23 cellular contexts compared by ENCODE assay signal in the genomic region with DNA sequence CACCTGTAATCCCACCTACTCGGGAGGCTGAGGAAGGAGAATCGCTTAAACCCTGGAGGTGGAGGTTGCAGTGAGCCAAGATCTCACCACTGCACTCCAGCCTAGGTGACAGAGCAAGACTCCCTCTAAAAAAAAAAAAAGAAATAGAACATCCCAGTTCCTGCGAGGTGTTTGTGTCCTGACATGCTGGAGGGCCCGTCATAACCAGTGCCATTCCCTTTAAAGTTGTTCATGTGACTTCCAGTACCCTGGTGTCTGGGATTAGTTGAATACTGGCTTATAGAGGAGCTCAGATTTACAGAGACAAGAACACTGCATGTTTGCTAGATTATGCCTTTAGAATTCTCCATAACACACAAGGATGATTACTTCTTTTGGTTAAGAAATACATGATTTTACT.
"Had no signal": no experiment of that assay in that cellular context is flagged by ENCODE, and none has a peak within 500 bp of the region (broad histone marks: within the 10 kb centered on the region; RNA-seq: fewer than 3 reads in every experiment).

No MANE protein-coding gene starts in this region.

- H3K27me3 ChIP-seq: dorsolateral prefrontal cortex, left lung, right atrium auricular region, sigmoid colon, spleen, tibial nerve, upper lobe of left lung had no signal

- H3K4me3 ChIP-seq: dorsolateral prefrontal cortex, left lung, prostate gland, right atrium auricular region, sigmoid colon, spleen, thoracic aorta, tibial nerve, upper lobe of left lung had no signal

- H3K27ac ChIP-seq: left lung, prostate gland, right atrium auricular region, sigmoid colon, spleen, thoracic aorta, tibial nerve, upper lobe of left lung had no signal

- ATAC-seq: left cardiac atrium; left lung; naive thymus-derived CD8-positive, alpha-beta T cell; stimulated activated naive B cell treated with anti-CD40 and anti-IgM and Interleukin-4, amounts not matched to agents 10 μg/mL and 1 μg/mL and 100 μg/mL, for 72 hours had no signal

- H3K4me1 ChIP-seq: left lung, prostate gland, right atrium auricular region, tibial nerve, upper lobe of left lung had no signal

- DNase-seq: dorsolateral prefrontal cortex; effector CD4-positive, alpha-beta T cell; left cardiac atrium; left lung; mesendoderm; midbrain; naive thymus-derived CD8-positive, alpha-beta T cell; nephron progenitor cell; nucleus accumbens; sigmoid colon; spleen; stimulated activated CD4-positive, alpha-beta T cell treated with anti-CD3 and anti-CD28 coated beads, Interleukin-2, amount 100 ng/mL, for 48 hours; stimulated activated naive B cell treated with anti-CD40 and anti-IgM and Interleukin-4, amounts not matched to agents 10 μg/mL and 1 μg/mL and 100 μg/mL, for 72 hours; upper lobe of left lung had no signal

- H3K9me3 ChIP-seq: left lung, prostate gland, right atrium auricular region, sigmoid colon, spleen, thoracic aorta, tibial nerve, upper lobe of left lung had no signal

- FAIRE-seq: colon, frontal cortex, keratinocyte, urothelium cell line had no signal

- H3K27me3 Mint-ChIP-seq: naive thymus-derived CD8-positive, alpha-beta T cell; stimulated activated naive B cell treated with anti-CD40 and anti-IgM and Interleukin-4, amounts not matched to agents 10 μg/mL and 1 μg/mL and 100 μg/mL, for 72 hours; stimulated activated naive CD8-positive, alpha-beta T cell treated with anti-CD3 and anti-CD28 coated beads, Interleukin-15, Interleukin-2, amounts not matched to agents 100 ng/mL and 50 ng/mL, for 24 hours had no signal

- H3K4me3 Mint-ChIP-seq: naive thymus-derived CD8-positive, alpha-beta T cell; nephron progenitor cell; stimulated activated naive B cell treated with anti-CD40 and anti-IgM and Interleukin-4, amounts not matched to agents 10 μg/mL and 1 μg/mL and 100 μg/mL, for 72 hours; stimulated activated naive CD8-positive, alpha-beta T cell treated with anti-CD3 and anti-CD28 coated beads, Interleukin-15, Interleukin-2, amounts not matched to agents 100 ng/mL and 50 ng/mL, for 24 hours had no signal
